Comparison of ENCODE assay signal across 18 cellular contexts in genomic region chr14:76538648-76539008, GRCh38.
"Had no signal": no experiment of that assay in that cellular context is flagged by ENCODE, and none has a peak within 500 bp of the region (broad histone marks: within the 10 kb centered on the region; RNA-seq: fewer than 3 reads in every experiment).

No MANE protein-coding gene starts in this region.

- H3K36me3 Mint-ChIP-seq: mesothelial cell of epicardium, naive B cell had no signal

- H3K27ac ChIP-seq: coronary artery, dorsolateral prefrontal cortex, esophagus muscularis mucosa, foreskin keratinocyte, gastroesophageal sphincter, heart left ventricle, left lung, lower lobe of right lung had no signal

- H3K27me3 ChIP-seq: foreskin keratinocyte, heart left ventricle had no signal

- H3K9me3 ChIP-seq: esophagus muscularis mucosa, gastroesophageal sphincter, heart left ventricle, left lung, lower lobe of right lung, mucosa of descending colon had no signal

- H3K27ac Mint-ChIP-seq: naive B cell had no signal

- H3K4me1 ChIP-seq: foreskin keratinocyte, heart left ventricle, left lung, lower lobe of right lung had no signal

- H3K4me3 Mint-ChIP-seq: mesothelial cell of epicardium had no signal

- H3K36me3 ChIP-seq: esophagus muscularis mucosa, gastroesophageal sphincter, heart left ventricle, left lung, lower lobe of right lung had no signal

- DNase-seq: dermis blood vessel endothelial cell; dorsolateral prefrontal cortex; effector CD4-positive, alpha-beta T cell; effector memory CD4-positive, alpha-beta T cell; foreskin keratinocyte; heart left ventricle; hippocampal formation; left cardiac atrium; left lung; left ventricle myocardium superior; lower lobe of right lung; mesenchymal stem cell; mucosa of descending colon; naive B cell had no signal

- H3K4me3 ChIP-seq: coronary artery, dorsolateral prefrontal cortex, esophagus muscularis mucosa, gastroesophageal sphincter, heart left ventricle, left lung, lower lobe of right lung, mucosa of descending colon had no signal

- ATAC-seq: foreskin keratinocyte, gastroesophageal sphincter, heart left ventricle, left cardiac atrium, left lung, left ventricle myocardium superior, lower lobe of right lung, mucosa of descending colon had no signal
